ENCODE assay signal across 1 cellular context in genomic region chr1:168009322-168009721, GRCh38.
A peak's percentile ranks its signal among the peaks of the same experiment; 100 is the strongest.
TF ChIP-seq lines count a peak whose summit lies in the region.

No MANE protein-coding gene starts in this region.

TF ChIP-seq in K562, 482 proteins besides CTCF, POLR2A, EP300 and RAD21 (continued from another document):
- TF ChIP-seq TFE3 (CRISPR knock-in tag; IDR thresholded peaks at IDR 0.05): no peak
- TF ChIP-seq TFAP4 (CRISPR knock-in tag; IDR thresholded peaks at IDR 0.05; ENCODE audit: borderline replicate concordance): no peak
- TF ChIP-seq PCBP2 (IDR thresholded peaks at IDR 0.05; ENCODE audit: low read depth, low read length, poor library complexity, severe bottlenecking): no peak
- no peak for TF ChIP-seq CBX8 (IDR thresholded peaks at IDR 0.05; ENCODE audit: borderline replicate concordance, extremely low read depth, low read depth, low read length, poor library complexity, severe bottlenecking)
- no peak for TF ChIP-seq STAT5A (IDR thresholded peaks at IDR 0.05; ENCODE audit: borderline replicate concordance, low read length)
- no peak for TF ChIP-seq CEBPZ (IDR thresholded peaks at IDR 0.05; ENCODE audit: borderline replicate concordance, low read depth, low read length)
- no peak for TF ChIP-seq RCOR1 (IDR thresholded peaks at IDR 0.05; ENCODE audit: borderline replicate concordance in 1 of 2, low read depth in 2 of 2, low read length in 2 of 2)
- peak; percentile 77; the same call in 1 of the 2 replicates for TF ChIP-seq OTX1 (CRISPR knock-in tag; IDR thresholded peaks at IDR 0.05)
- TF ChIP-seq ZNF239 (CRISPR knock-in tag; IDR thresholded peaks at IDR 0.05): no peak
- TF ChIP-seq TRIM28 (IDR thresholded peaks at IDR 0.05): no peak
